Comparison of ENCODE assay signal across 21 cellular contexts in the genomic region with DNA sequence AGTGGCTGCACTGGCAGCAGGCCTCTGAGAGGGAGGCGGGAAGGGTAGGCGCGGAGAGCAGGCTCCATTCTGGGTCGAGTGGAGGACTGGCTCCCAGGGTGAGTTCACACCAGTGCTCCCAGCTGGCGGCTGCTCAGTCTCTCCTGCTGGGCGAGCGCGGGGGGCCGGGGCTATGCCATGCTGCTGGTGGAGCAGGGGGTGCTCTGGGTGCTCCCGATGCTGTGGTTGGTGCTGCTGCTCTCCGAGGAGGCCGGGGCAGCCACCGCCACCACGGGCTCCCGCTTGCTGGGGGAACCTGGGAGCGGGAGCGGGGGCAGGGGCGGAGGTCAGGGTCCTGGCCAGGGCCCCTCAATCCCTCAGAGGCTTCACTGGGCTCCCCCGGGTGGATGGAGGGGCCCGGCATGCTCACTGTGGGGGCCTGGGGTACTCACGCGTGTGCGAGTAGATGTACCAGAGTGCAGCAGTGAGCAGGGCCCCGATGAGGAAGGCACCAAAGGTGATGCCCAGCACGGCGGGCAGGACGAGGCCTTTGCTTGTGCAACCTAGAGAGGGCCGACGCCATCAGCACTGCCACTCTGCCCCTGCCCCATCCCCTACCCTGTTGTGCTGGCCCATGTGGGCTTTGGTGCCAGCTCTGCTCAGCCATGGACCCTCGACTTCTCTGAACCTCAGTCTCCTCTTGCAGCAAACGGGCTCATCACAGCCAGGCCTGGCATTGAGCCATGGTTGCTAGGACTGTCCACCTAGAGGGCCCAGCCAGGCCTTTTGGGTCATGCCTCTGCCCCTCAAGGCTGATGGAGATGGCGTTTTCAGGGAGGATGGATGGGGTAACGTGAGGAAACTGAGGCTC. TPM values are rescaled to one million over a fixed set of nuclear protein-coding genes. Genes with fewer than 3 reads are reported as not detected.
DNase-seq lines count a peak whose midpoint lies in the region; ATAC-seq, FAIRE-seq and TF ChIP-seq lines count a peak whose summit lies in the region.
"Had no signal": no experiment of that assay in that cellular context is flagged by ENCODE, and none has a peak within 500 bp of the region (broad histone marks: within the 10 kb centered on the region; RNA-seq: fewer than 3 reads in every experiment).

No MANE protein-coding gene starts in this region.

- 86 to 87% methylated on average over 33 of the region's 33 CpGs for whole genome bisulfite sequencing in heart right ventricle, 2 donors
- WGBS in right cardiac atrium, result 84% methylated on average over 33 of the region's 33 CpGs
- WGBS in aorta, 2 donors, result 80 to 85% methylated on average over 31 to 33 of the region's 33 CpGs

- H3K4me3 ChIP-seq in heart right ventricle (no peak overlapping the region), right cardiac atrium (ENCODE audit: low read length) (no peak overlapping the region), aorta (ENCODE audit: low read length in 2 of 2) (no peak overlapping the region)
- H3K4me3 ChIP-seq: hepatocyte, uterus had no signal

- intact Hi-C loops in heart right ventricle (cut with DNase I) (no loop called here), Right ventricle myocardium inferior (cut with DNase I) (no loop called here), right cardiac atrium (cut with DNase I) (no loop called here), aorta (cut with DNase I) (no loop called here)

- H3K9me3 ChIP-seq in heart right ventricle, result no peaks in the 10 kb centered on the region
- no peaks in the 10 kb centered on the region for H3K9me3 ChIP-seq in right cardiac atrium (ENCODE audit: control insufficient read depth, low read length)
- H3K9me3 ChIP-seq in aorta (ENCODE audit: control insufficient read depth, low read length), result no peaks in the 10 kb centered on the region
- H3K9me3 ChIP-seq: uterus had no signal

- H3K4me1 ChIP-seq in heart right ventricle (peaks cover 0 to 49% (median 3%) of the 10 kb centered on the region in 9 donors), right cardiac atrium (ENCODE audit: control insufficient read depth, insufficient read depth, low read length) (no peaks in the 10 kb centered on the region), aorta (ENCODE audit: control insufficient read depth in 1 of 2, insufficient read depth in 2 of 2, low read length in 2 of 2) (no peaks in the 10 kb centered on the region)
- H3K4me1 ChIP-seq: uterus had no signal

- no peak for DNase-seq in heart right ventricle
- DNase-seq in Right ventricle myocardium inferior (ENCODE audit: missing footprints), result no peak
- DNase-seq in right cardiac atrium, result peak; percentile 55 to 82 (median 75)
- DNase-seq in aorta, result no peak
- no peak for DNase-seq in HTR-8/SVneo (ENCODE audit: insufficient read length, low spot score)
- no peak for DNase-seq in NCI-H2029 (lab: John Stamatoyannopoulos, UW)
- DNase-seq: activated CD4-positive, alpha-beta T cell treated with anti-CD3 and anti-CD28 coated beads for 4 hours; cortex of kidney; KBM-7; mammary epithelial cell; NCI-H187 treated with DMSO at 0.1 percent for 48 hours; NCI-H345; NK-92 treated with Interleukin-12 subunit alpha and Interleukin-12 subunit beta, amount 100 ng/mL, for 24 hours; small intestine; stimulated activated CD4-positive, alpha-beta T cell treated with anti-CD3 and anti-CD28 coated beads, Interleukin-4, amount 100 ng/mL, for 1 hour; SW 1271; uterus had no signal

- peak overlapping the region in 3 of 10 donors; percentile 9 to 72 (median 31) for H3K27ac ChIP-seq in heart right ventricle
- no peak overlapping the region for H3K27ac ChIP-seq in right cardiac atrium (ENCODE audit: low read length)
- H3K27ac ChIP-seq in aorta (ENCODE audit: low read depth in 1 of 2, low read length in 2 of 2), result no peak overlapping the region
- H3K27ac ChIP-seq: C4-2B, hepatocyte, uterus had no signal

- no peak for TF ChIP-seq CTCF in heart right ventricle (IDR thresholded peaks at IDR 0.05)

- peak in 7 of 8 donors; percentile 0 to 7 (median 1) for ATAC-seq in heart right ventricle
- no peak for ATAC-seq in Right ventricle myocardium inferior
- peak; percentile 0 to 1 for ATAC-seq in right cardiac atrium
- ATAC-seq in aorta (ENCODE audit: low FRiP score), result peak; percentile 33

- no peak for FAIRE-seq in HTR-8/SVneo (lab: Jason Lieb, UNC)
- FAIRE-seq: islet of Langerhans, small intestine had no signal

- H3K36me3 ChIP-seq in heart right ventricle, result peaks cover 0 to 100% (median 77%) of the 10 kb centered on the region in 9 donors
- H3K36me3 ChIP-seq in aorta (ENCODE audit: control insufficient read depth in 1 of 2, insufficient read depth in 2 of 2, low read length in 1 of 2), result peaks cover 0 to 12% of the 10 kb centered on the region in 2 donors
- H3K36me3 ChIP-seq: uterus had no signal

- H3K27me3 ChIP-seq in heart right ventricle (no peaks in the 10 kb centered on the region), right cardiac atrium (ENCODE audit: control insufficient read depth, insufficient read depth) (no peaks in the 10 kb centered on the region), aorta (ENCODE audit: control insufficient read depth in 1 of 2, insufficient read depth in 2 of 2, low read length in 1 of 2) (no peaks in the 10 kb centered on the region)
- H3K27me3 ChIP-seq: hepatocyte, uterus had no signal

RNA-seq across cellular contexts. Expression of a gene that starts 13.1 kb away (rescaled TPM):
- total RNA-seq in heart right ventricle (10 to 100 TPM; 40.2 to 58.5 (median 46.5) TPM), Right ventricle myocardium inferior (30.2 TPM), right cardiac atrium (10 to 100 TPM; 34.1 to 53.1 (median 45.6) TPM), aorta (10 to 100 TPM; 61.9 to 77.7 TPM)
- polyA plus RNA-seq in heart right ventricle (10 to 100 TPM; 40.7 to 45.5 TPM), right cardiac atrium (30.1 TPM), aorta (100 to 1,000 TPM in 1 of 2 donors, 10 to 100 TPM in 1; 15.2 to 116 TPM)

RNA-seq across cellular contexts. Expression of a gene that starts 29.9 kb away (rescaled TPM):
- total RNA-seq in heart right ventricle (10 to 100 TPM; 30.9 to 59.0 (median 44.1) TPM), Right ventricle myocardium inferior (49.9 TPM), right cardiac atrium (10 to 100 TPM; 49.0 to 62.5 (median 58.6) TPM), aorta (100 to 1,000 TPM; 103 to 131 TPM)
- polyA plus RNA-seq in heart right ventricle (10 to 100 TPM; 32.5 to 47.7 TPM), right cardiac atrium (37.3 TPM), aorta (100 to 1,000 TPM in 1 of 2 donors, 10 to 100 TPM in 1; 29.3 to 115 TPM)

RNA-seq across cellular contexts. Expression of a gene that starts 37.3 kb away (rescaled TPM):
- 10 to 100 TPM; 10.9 to 26.0 (median 17.7) TPM for total RNA-seq in heart right ventricle
- polyA plus RNA-seq in heart right ventricle, result 10 to 100 TPM; 30.1 to 36.7 TPM
- 21.3 TPM for total RNA-seq in Right ventricle myocardium inferior
- 10 to 100 TPM in 3 of 4 donors, 1 to 10 TPM in 1; 9.4 to 15.5 (median 12.7) TPM for total RNA-seq in right cardiac atrium
- polyA plus RNA-seq in right cardiac atrium, result 17.4 TPM
- 10 to 100 TPM; 19.7 to 34.8 TPM for total RNA-seq in aorta
- 1 to 10 TPM in 1 of 2 donors, under 1 TPM in 1; 0.13 to 2.0 TPM for polyA plus RNA-seq in aorta
- total RNA-seq: A673 had no signal

RNA-seq across cellular contexts. Expression of a gene that starts 38.7 kb away (rescaled TPM):
- total RNA-seq in heart right ventricle (100 to 1,000 TPM in 8 of 10 donors, 10 to 100 TPM in 2; 76.8 to 263 (median 137) TPM), Right ventricle myocardium inferior (131 TPM), right cardiac atrium (100 to 1,000 TPM; 275 to 462 (median 364) TPM), aorta (100 to 1,000 TPM; 339 to 538 TPM)
- polyA plus RNA-seq in heart right ventricle (100 to 1,000 TPM; 199 to 310 TPM), right cardiac atrium (362 TPM), aorta (100 to 1,000 TPM in 1 of 2 donors, 10 to 100 TPM in 1; 46.1 to 191 TPM)

Comparison
In these comparisons a context has a peak if more than half of its experiments do, and no peak if none do; other contexts are left out.
1. DNase-seq: peak in right cardiac atrium (3 of 3); none in heart right ventricle (0 of 2), Right ventricle myocardium inferior (single experiment), aorta (0 of 2), HTR-8/SVneo (single experiment) and NCI-H2029 (single experiment).